Comparison of ENCODE assay signal across 8 cellular contexts in genomic region chr6:2989332-2990178, GRCh38. TPM values are rescaled to one million over a fixed set of nuclear protein-coding genes. Genes with fewer than 3 reads are reported as not detected.
DNase-seq lines count a peak whose midpoint lies in the region; ATAC-seq and TF ChIP-seq lines count a peak whose summit lies in the region.

No MANE protein-coding gene starts in this region.

- no peak for TF ChIP-seq CTCF in epithelial cell of proximal tubule (conservative IDR thresholded peaks at IDR 0.05; ENCODE audit: low read depth, low read length)

- peak overlapping the region; percentile 89 for H3K4me3 ChIP-seq in epithelial cell of proximal tubule (ENCODE audit: low read depth, low read length)

- ATAC-seq in GM21529 (IDR thresholded peaks at IDR 0.05; ENCODE audit: unreplicated experiment), result peak; percentile 78

- no peak for TF ChIP-seq RAD21 in Ishikawa (IDR thresholded peaks at IDR 0.05; ENCODE audit: low read depth)

- peak; percentile 43; the same call in 1 of the 2 replicates for TF ChIP-seq EP300 in Ishikawa (IDR thresholded peaks at IDR 0.05; ENCODE audit: borderline replicate concordance)

- DNase-seq in DMS 273 treated with DMSO at 0.1 percent for 48 hours (lab: John Stamatoyannopoulos, UW), result peak; percentile 97
- peak; percentile 98 for DNase-seq in OCI-M1 (lab: John Stamatoyannopoulos, UW)
- peak; percentile 65 for DNase-seq in activated T-cell treated with anti-CD3 and anti-CD28 coated beads for 4 hours
- DNase-seq in epithelial cell of proximal tubule (ENCODE audit: low read depth), result peak; percentile 98
- peak; percentile 93 for DNase-seq in mucosa of gallbladder (ENCODE audit: low spot score)
- peak; percentile 54 for DNase-seq in stimulated activated CD8-positive, alpha-beta memory T cell treated with anti-CD3 and anti-CD28 coated beads, Interleukin-7, amount 100 ng/mL, for 1 hour (ENCODE audit: low read depth in 2 of 2)

TF ChIP-seq in Ishikawa, 13 proteins besides CTCF, POLR2A, EP300 and RAD21:
- TF ChIP-seq MAX (IDR thresholded peaks at IDR 0.05), result peak; percentile 55
- no peak for TF ChIP-seq ZBTB7A (IDR thresholded peaks at IDR 0.05; ENCODE audit: low read depth)
- TF ChIP-seq CREB1 (IDR thresholded peaks at IDR 0.05; ENCODE audit: low read depth), result 0 out of 2 replicates have a peak, but pooled peaks have one; percentile 27
- TF ChIP-seq EGR1 (IDR thresholded peaks at IDR 0.05), result no peak
- TF ChIP-seq NFIC (IDR thresholded peaks at IDR 0.05), result no peak
- no peak for TF ChIP-seq REST (IDR thresholded peaks at IDR 0.05; ENCODE audit: low read depth)
- peak; percentile 95 for TF ChIP-seq YY1 (IDR thresholded peaks at IDR 0.05; ENCODE audit: low read depth)
- TF ChIP-seq TEAD4 (IDR thresholded peaks at IDR 0.05), result no peak; the same call in 1 of the 2 replicates
- TF ChIP-seq FOXM1 (IDR thresholded peaks at IDR 0.05; ENCODE audit: borderline replicate concordance, low read depth), result peak; percentile 11; the same call in 1 of the 2 replicates
- peak; percentile 93 for TF ChIP-seq TAF1 (IDR thresholded peaks at IDR 0.05; ENCODE audit: low read depth)
- no peak for TF ChIP-seq TCF12 (IDR thresholded peaks at IDR 0.05; ENCODE audit: low read depth)
- no peak for TF ChIP-seq USF1 (IDR thresholded peaks at IDR 0.05)
- TF ChIP-seq CEBPB (IDR thresholded peaks at IDR 0.05), result no peak

RNA-seq across cellular contexts. Expression of gene NQO2, which starts 10.1 kb away (rescaled TPM):
- 12.7 and 20.7 TPM in 2 replicates for total RNA-seq in epithelial cell of proximal tubule
- 35.0 TPM for total RNA-seq in mucosa of gallbladder

RNA-seq across cellular contexts. Expression of gene SERPINB6, which starts 18.2 kb away (rescaled TPM):
- total RNA-seq in epithelial cell of proximal tubule, result 103 and 120 TPM in 2 replicates
- 141 TPM for total RNA-seq in mucosa of gallbladder

Comparison
In these comparisons a context has a peak if more than half of its experiments do, and no peak if none do; other contexts are left out.
1. Peak in every context shown above with its lines: DNase-seq, ATAC-seq and H3K4me3 ChIP-seq.